ENCODE assay signal across 1 cellular context in the genomic region with DNA sequence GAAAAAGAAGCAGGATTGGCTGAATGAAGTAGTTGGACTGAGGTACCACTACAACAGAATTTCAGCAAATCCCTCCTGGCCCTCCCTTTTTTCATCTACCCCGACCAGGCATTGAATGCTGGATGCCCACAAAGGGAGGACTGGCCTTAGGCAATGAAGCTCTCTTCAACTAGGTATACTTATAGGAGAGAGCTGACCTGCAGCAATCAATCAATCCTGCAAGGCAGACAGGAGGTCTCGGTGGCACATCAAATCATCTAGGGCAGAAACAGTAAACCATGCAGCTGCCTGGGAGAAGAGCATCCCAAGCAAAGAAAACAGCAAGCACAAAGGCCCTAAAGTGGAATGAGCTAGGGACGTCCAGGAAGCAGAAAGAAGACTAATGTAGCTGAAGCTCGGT.
TF ChIP-seq lines count a peak whose summit lies in the region.

No MANE protein-coding gene starts in this region.

TF ChIP-seq in GM23338, 12 proteins besides CTCF, POLR2A, EP300 and RAD21 (continued from another document):
- TF ChIP-seq ZNF331 (CRISPR knock-in tag; IDR thresholded peaks at IDR 0.05; ENCODE audit: low read depth) (no peak), POLR2AphosphoS5 (IDR thresholded peaks at IDR 0.05; ENCODE audit: low read depth) (no peak), CREB1 (CRISPR knock-in tag; IDR thresholded peaks at IDR 0.05; ENCODE audit: low read depth) (no peak), JUNB (IDR thresholded peaks at IDR 0.05; ENCODE audit: unreplicated experiment) (no peak), ZNF114 (CRISPR knock-in tag; IDR thresholded peaks at IDR 0.05) (no peak), EZH2 (IDR thresholded peaks at IDR 0.05; ENCODE audit: low read depth, unreplicated experiment) (no peak), REST (IDR thresholded peaks at IDR 0.05; ENCODE audit: unreplicated experiment) (no peak), ETS1 (IDR thresholded peaks at IDR 0.05) (no peak), NANOG (IDR thresholded peaks at IDR 0.05; ENCODE audit: borderline replicate concordance) (no peak)
- TF ChIP-seq, protein P1, sequence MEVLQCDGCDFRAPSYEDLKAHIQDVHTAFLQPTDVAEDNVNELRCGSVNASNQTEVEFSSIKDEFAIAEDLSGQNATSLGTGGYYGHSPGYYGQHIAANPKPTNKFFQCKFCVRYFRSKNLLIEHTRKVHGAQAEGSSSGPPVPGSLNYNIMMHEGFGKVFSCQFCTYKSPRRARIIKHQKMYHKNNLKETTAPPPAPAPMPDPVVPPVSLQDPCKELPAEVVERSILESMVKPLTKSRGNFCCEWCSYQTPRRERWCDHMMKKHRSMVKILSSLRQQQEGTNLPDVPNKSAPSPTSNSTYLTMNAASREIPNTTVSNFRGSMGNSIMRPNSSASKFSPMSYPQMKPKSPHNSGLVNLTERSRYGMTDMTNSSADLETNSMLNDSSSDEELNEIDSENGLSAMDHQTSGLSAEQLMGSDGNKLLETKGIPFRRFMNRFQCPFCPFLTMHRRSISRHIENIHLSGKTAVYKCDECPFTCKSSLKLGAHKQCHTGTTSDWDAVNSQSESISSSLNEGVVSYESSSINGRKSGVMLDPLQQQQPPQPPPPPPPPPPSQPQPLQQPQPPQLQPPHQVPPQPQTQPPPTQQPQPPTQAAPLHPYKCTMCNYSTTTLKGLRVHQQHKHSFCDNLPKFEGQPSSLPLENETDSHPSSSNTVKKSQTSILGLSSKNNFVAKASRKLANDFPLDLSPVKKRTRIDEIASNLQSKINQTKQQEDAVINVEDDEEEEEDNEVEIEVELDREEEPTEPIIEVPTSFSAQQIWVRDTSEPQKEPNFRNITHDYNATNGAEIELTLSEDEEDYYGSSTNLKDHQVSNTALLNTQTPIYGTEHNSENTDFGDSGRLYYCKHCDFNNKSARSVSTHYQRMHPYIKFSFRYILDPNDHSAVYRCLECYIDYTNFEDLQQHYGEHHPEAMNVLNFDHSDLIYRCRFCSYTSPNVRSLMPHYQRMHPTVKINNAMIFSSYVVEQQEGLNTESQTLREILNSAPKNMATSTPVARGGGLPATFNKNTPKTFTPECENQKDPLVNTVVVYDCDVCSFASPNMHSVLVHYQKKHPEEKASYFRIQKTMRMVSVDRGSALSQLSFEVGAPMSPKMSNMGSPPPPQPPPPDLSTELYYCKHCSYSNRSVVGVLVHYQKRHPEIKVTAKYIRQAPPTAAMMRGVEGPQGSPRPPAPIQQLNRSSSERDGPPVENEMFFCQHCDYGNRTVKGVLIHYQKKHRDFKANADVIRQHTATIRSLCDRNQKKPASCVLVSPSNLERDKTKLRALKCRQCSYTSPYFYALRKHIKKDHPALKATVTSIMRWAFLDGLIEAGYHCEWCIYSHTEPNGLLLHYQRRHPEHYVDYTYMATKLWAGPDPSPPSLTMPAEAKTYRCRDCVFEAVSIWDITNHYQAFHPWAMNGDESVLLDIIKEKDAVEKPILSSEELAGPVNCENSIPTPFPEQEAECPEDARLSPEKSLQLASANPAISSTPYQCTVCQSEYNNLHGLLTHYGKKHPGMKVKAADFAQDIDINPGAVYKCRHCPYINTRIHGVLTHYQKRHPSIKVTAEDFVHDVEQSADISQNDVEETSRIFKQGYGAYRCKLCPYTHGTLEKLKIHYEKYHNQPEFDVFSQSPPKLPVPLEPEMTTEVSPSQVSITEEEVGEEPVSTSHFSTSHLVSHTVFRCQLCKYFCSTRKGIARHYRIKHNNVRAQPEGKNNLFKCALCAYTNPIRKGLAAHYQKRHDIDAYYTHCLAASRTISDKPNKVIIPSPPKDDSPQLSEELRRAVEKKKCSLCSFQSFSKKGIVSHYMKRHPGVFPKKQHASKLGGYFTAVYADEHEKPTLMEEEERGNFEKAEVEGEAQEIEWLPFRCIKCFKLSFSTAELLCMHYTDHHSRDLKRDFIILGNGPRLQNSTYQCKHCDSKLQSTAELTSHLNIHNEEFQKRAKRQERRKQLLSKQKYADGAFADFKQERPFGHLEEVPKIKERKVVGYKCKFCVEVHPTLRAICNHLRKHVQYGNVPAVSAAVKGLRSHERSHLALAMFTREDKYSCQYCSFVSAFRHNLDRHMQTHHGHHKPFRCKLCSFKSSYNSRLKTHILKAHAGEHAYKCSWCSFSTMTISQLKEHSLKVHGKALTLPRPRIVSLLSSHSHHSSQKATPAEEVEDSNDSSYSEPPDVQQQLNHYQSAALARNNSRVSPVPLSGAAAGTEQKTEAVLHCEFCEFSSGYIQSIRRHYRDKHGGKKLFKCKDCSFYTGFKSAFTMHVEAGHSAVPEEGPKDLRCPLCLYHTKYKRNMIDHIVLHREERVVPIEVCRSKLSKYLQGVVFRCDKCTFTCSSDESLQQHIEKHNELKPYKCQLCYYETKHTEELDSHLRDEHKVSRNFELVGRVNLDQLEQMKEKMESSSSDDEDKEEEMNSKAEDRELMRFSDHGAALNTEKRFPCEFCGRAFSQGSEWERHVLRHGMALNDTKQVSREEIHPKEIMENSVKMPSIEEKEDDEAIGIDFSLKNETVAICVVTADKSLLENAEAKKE (CRISPR knock-in tag; IDR thresholded peaks at IDR 0.05), result no peak
